In the genomic region with DNA sequence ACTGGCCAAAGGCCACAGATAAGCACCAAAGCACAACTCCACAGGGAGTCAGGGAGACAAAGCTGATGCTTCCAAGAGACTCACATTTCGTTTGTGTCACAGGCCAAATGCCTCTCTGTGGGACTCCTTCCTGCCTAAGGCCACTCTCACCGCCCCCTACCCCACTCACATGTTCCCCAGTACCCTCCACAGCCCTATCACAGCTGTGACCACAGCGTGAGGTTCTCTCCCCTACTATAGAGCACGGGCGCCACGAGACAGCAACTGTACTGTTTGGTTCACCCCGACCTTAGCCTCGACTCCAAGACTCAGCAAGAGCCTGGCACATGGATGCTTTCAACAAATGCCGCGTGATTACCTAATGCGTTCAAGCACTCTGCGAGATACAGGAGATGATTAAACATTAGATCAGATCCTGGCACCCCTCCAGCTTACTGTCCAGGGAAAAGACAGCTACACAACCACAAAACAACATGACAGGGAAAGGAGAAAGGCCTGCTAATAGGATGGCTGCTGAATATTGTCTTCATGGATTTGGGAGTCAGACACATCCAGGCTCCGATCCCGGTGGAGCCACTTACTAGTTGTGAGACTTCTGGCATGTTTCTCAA, we compare ENCODE assay signal across 8 cellular contexts.
DNase-seq lines count a peak whose midpoint lies in the region; TF ChIP-seq lines count a peak whose summit lies in the region.

No MANE protein-coding gene starts in this region.

- no peaks in the 10 kb centered on the region for H3K9me3 Mint-ChIP-seq in MCF 10A (ENCODE audit: unreplicated experiment)
- H3K9me3 Mint-ChIP-seq in glutamatergic neuron (ENCODE audit: unreplicated experiment): peaks cover 4% of the 10 kb centered on the region

- H3K4me3 ChIP-seq in breast epithelium (no peak overlapping the region), SJCRH30 (no peak overlapping the region)

- H3K4me1 ChIP-seq in breast epithelium (no peaks in the 10 kb centered on the region), SJCRH30 (peaks cover 17% of the 10 kb centered on the region)

- CTCF ChIA-PET in MCF 10A (lab: Yijun Ruan, JAX): interaction anchor here (0.8 to 4.3 kb wide), 4 partner anchors 13 to 205 kb away, joined by 3 to 21 read pairs (median 8); no protein-coding TSS in a partner anchor

- peaks cover 30% of the 10 kb centered on the region for H3K4me1 Mint-ChIP-seq in MCF 10A (ENCODE audit: insufficient read depth, unreplicated experiment)
- peaks cover 18% of the 10 kb centered on the region for H3K4me1 Mint-ChIP-seq in glutamatergic neuron (ENCODE audit: low read depth, unreplicated experiment)

- H3K4me3 Mint-ChIP-seq in MCF 10A (ENCODE audit: unreplicated experiment) (no peak overlapping the region), glutamatergic neuron (ENCODE audit: unreplicated experiment) (no peak overlapping the region)

- H3K27ac Mint-ChIP-seq in MCF 10A (ENCODE audit: low read depth, unreplicated experiment): peak overlapping the region; percentile 74
- peak overlapping the region; percentile 40 for H3K27ac Mint-ChIP-seq in glutamatergic neuron (ENCODE audit: unreplicated experiment)

- TF ChIP-seq POLR2A in breast epithelium (IDR thresholded peaks at IDR 0.05): no peak

- H3K36me3 ChIP-seq in breast epithelium (no peaks in the 10 kb centered on the region), SJCRH30 (no peaks in the 10 kb centered on the region)

- BruUV-seq in MCF 10A (replicated peaks; lab: Mats Ljungman, UMichigan): no TSS peak

- H3K27me3 Mint-ChIP-seq in MCF 10A (ENCODE audit: insufficient read depth, unreplicated experiment): no peaks in the 10 kb centered on the region
- H3K27me3 Mint-ChIP-seq in glutamatergic neuron (ENCODE audit: unreplicated experiment): no peaks in the 10 kb centered on the region

- H3K36me3 Mint-ChIP-seq in MCF 10A (ENCODE audit: insufficient read depth, unreplicated experiment) (no peaks in the 10 kb centered on the region), glutamatergic neuron (ENCODE audit: unreplicated experiment) (peaks cover 10% of the 10 kb centered on the region)

- H3K27ac ChIP-seq in breast epithelium (no peak overlapping the region), SJCRH30 (no peak overlapping the region; the same call in 1 of the 2 replicates)

- H3K27me3 ChIP-seq in breast epithelium (no peaks in the 10 kb centered on the region), SJCRH30 (no peaks in the 10 kb centered on the region)

- intact Hi-C loops in MCF 10A (cut with micrococcal nuclease) (loop anchor here (1.0 to 2.0 kb wide), 2 partner anchors 104 to 201 kb away; no protein-coding TSS in a partner anchor), breast epithelium (cut with DNase I; ENCODE audit: low total_unique reads) (no loop called here)

- peak; percentile 99 for DNase-seq in MCF 10A (ENCODE audit: unreplicated experiment)
- DNase-seq in breast epithelium (ENCODE audit: low spot score in 2 of 2): no peak
- DNase-seq in SJCRH30: peak; percentile 78 to 84
- no peak for DNase-seq in glutamatergic neuron
- peak; percentile 45 for DNase-seq in ureter (ENCODE audit: low spot score)
- no peak for DNase-seq in CD1c-positive myeloid dendritic cell (ENCODE audit: extremely low spot score)
- DNase-seq in inferior parietal cortex (ENCODE audit: extremely low spot score): no peak
- no peak for DNase-seq in activated CD8-positive, alpha-beta memory T cell treated with anti-CD3 and anti-CD28 coated beads, Interleukin-2, amount 50 U/mL, for 48 hours

- no peaks in the 10 kb centered on the region for H3K9me3 ChIP-seq in breast epithelium
- peaks cover 7% of the 10 kb centered on the region; the same call in 1 of the 2 replicates for H3K9me3 ChIP-seq in SJCRH30 (replicated peaks)

- POLR2A ChIA-PET in MCF 10A (lab: Yijun Ruan, JAX): interaction anchor here (0.9 kb wide), 1 partner anchor 202 kb away, joined by 4 read pairs; no protein-coding TSS in a partner anchor

- TF ChIP-seq CTCF in MCF 10A (IDR thresholded peaks at IDR 0.05; ENCODE audit: unreplicated experiment) (no peak), breast epithelium (IDR thresholded peaks at IDR 0.05) (no peak), glutamatergic neuron (IDR thresholded peaks at IDR 0.05; ENCODE audit: partially characterized antibody, unreplicated experiment) (no peak)

Comparison
In these comparisons a context has a peak if more than half of its experiments do, and no peak if none do; other contexts are left out.
1. DNase-seq: peak in MCF 10A (single experiment), SJCRH30 (2 of 2) and ureter (single experiment); none in breast epithelium (0 of 2), glutamatergic neuron (single experiment), CD1c-positive myeloid dendritic cell (single experiment), inferior parietal cortex (single experiment) and activated CD8-positive, alpha-beta memory T cell treated with anti-CD3 and anti-CD28 coated beads, Interleukin-2, amount 50 U/mL, for 48 hours (single experiment).